16 cellular contexts compared by ENCODE assay signal in genomic region chr1:3681898-3682806, GRCh38. TPM values are rescaled to one million over a fixed set of nuclear protein-coding genes. Genes with fewer than 3 reads are reported as not detected.
A peak's percentile ranks its signal among the peaks of the same experiment; 100 is the strongest.
DNase-seq lines count a peak whose midpoint lies in the region; ATAC-seq lines count a peak whose summit lies in the region.
"Had no signal": no experiment of that assay in that cellular context is flagged by ENCODE, and none has a peak within 500 bp of the region (broad histone marks: within the 10 kb centered on the region; RNA-seq: fewer than 3 reads in every experiment).

No MANE protein-coding gene starts in this region.

- peak overlapping the region in 9 of 11 experiments; percentile 25 to 98 (median 91); a peak in 12 of 22 replicates for H3K9ac ChIP-seq in BLaER1 treated with 17β-estradiol and CSF1 and Interleukin-3, amounts not matched to agents 10 nM and 100 nM
- no peak overlapping the region for H3K9ac ChIP-seq in neuronal stem cell (ENCODE audit: low read depth, low read length, poor library complexity)
- no peak overlapping the region for H3K9ac ChIP-seq in Karpas-422 (ENCODE audit: low read length)

- no peaks in the 10 kb centered on the region for H3K9me3 ChIP-seq in BLaER1 treated with 17β-estradiol and CSF1 and Interleukin-3, amounts not matched to agents 10 nM and 100 nM (replicated peaks in 1 of 11)
- no peaks in the 10 kb centered on the region for H3K9me3 ChIP-seq in T-helper 17 cell (ENCODE audit: control insufficient read depth, low read length, poor library complexity, severe bottlenecking)
- H3K9me3 ChIP-seq in neuronal stem cell (replicated peaks in 1 of 2; ENCODE audit: control insufficient read depth in 2 of 2, insufficient read depth in 1 of 2, low read depth in 1 of 2, low read length in 2 of 2), result no peaks in the 10 kb centered on the region
- no peaks in the 10 kb centered on the region for H3K9me3 ChIP-seq in Karpas-422 (ENCODE audit: low read length)
- H3K9me3 ChIP-seq: Caco-2 had no signal

- H3K4me1 ChIP-seq in BLaER1 treated with 17β-estradiol and CSF1 and Interleukin-3, amounts not matched to agents 10 nM and 100 nM, result peaks cover 49 to 99% (median 97%) of the 10 kb centered on the region in 10 experiments
- H3K4me1 ChIP-seq in neuronal stem cell (ENCODE audit: control insufficient read depth in 2 of 2, insufficient read depth in 1 of 2, low read depth in 1 of 2, low read length in 2 of 2) (peaks cover 0 to 11% of the 10 kb centered on the region in 2 donors), Karpas-422 (ENCODE audit: low read length) (peaks cover 31% of the 10 kb centered on the region)
- H3K4me1 ChIP-seq: Caco-2 had no signal

- H3K36me3 Mint-ChIP-seq in T-helper 17 cell (ENCODE audit: low read depth), result peaks cover 3% of the 10 kb centered on the region

- H4K20me1 ChIP-seq in BLaER1 treated with 17β-estradiol and CSF1 and Interleukin-3, amounts not matched to agents 10 nM and 100 nM, result no peaks in the 10 kb centered on the region
- H4K20me1 ChIP-seq in Karpas-422 (ENCODE audit: insufficient read depth, low read depth, low read length), result no peaks in the 10 kb centered on the region

- H3K23ac ChIP-seq in neuronal stem cell (ENCODE audit: low read depth, low read length, poor library complexity), result peak overlapping the region; percentile 94

- H3K79me2 ChIP-seq in Karpas-422 (ENCODE audit: low read length), result no peaks in the 10 kb centered on the region

- no peak overlapping the region for H4K8ac ChIP-seq in neuronal stem cell (ENCODE audit: low read depth, low read length)

- H3K4me2 ChIP-seq in BLaER1 treated with 17β-estradiol and CSF1 and Interleukin-3, amounts not matched to agents 10 nM and 100 nM, result peak overlapping the region in 10 of 11 experiments; percentile 84 to 97 (median 94); a peak in 19 of 22 replicates
- H3K4me2 ChIP-seq in neuronal stem cell (ENCODE audit: insufficient read depth, low read length, poor library complexity, severe bottlenecking) (no peak overlapping the region), Karpas-422 (ENCODE audit: low read depth, low read length, poor library complexity, severe bottlenecking) (no peak overlapping the region)
- H3K4me2 ChIP-seq: GM23338 had no signal

- peak overlapping the region; percentile 23 for H3K4ac ChIP-seq in neuronal stem cell (ENCODE audit: low read length)

- peak overlapping the region; percentile 97 for H2AK5ac ChIP-seq in neuronal stem cell (ENCODE audit: low read depth, low read length)

- WGBS in neuronal stem cell (ENCODE audit: extremely low coverage in 2 of 2, insufficient read length in 2 of 2, insufficient replicate concordance in 1 of 2), 2 donors, result no CpG with 5 or more reads among the region's 27 CpGs

- DNase-seq in left ventricle myocardium superior (peak; percentile 17), left cardiac atrium (no peak), T-helper 17 cell (no peak), neuronal stem cell (ENCODE audit: low spot score) (no peak), Karpas-422 (no peak)
- DNase-seq: Caco-2; CD4-positive, alpha-beta T cell; DMS153; DMS79; GDM1 had no signal

- intact Hi-C loops in left ventricle myocardium superior (cut with micrococcal nuclease) (no loop called here), left cardiac atrium (cut with DNase I) (no loop called here)

- H3K36me3 ChIP-seq in BLaER1 treated with 17β-estradiol and CSF1 and Interleukin-3, amounts not matched to agents 10 nM and 100 nM, result no peaks in the 10 kb centered on the region
- H3K36me3 ChIP-seq in neuronal stem cell (replicated peaks in 1 of 2; ENCODE audit: control insufficient read depth in 2 of 2, insufficient read depth in 2 of 2, low read length in 2 of 2) (no peaks in the 10 kb centered on the region), Karpas-422 (ENCODE audit: insufficient read depth, low read length) (no peaks in the 10 kb centered on the region)

- H3K9me2 ChIP-seq in Karpas-422 (replicated peaks; ENCODE audit: insufficient read depth, low read length), result no peaks in the 10 kb centered on the region

- H2BK120ac ChIP-seq in neuronal stem cell (ENCODE audit: low read depth, low read length), result peak overlapping the region; percentile 72

- peak overlapping the region; percentile 93 for H2BK5ac ChIP-seq in neuronal stem cell (ENCODE audit: low read length)

- H2AFZ ChIP-seq in neuronal stem cell (ENCODE audit: low read length) (no peak overlapping the region), Karpas-422 (ENCODE audit: low read length) (no peak overlapping the region)
- H2AFZ ChIP-seq: GM23338 had no signal

- H3K14ac ChIP-seq in neuronal stem cell (ENCODE audit: low read length), result peak overlapping the region; percentile 50

- peak overlapping the region; percentile 88 for H2BK12ac ChIP-seq in neuronal stem cell (ENCODE audit: low read length)

- ATAC-seq in left ventricle myocardium superior, result no peak
- ATAC-seq in left cardiac atrium, result no peak
- no peak for ATAC-seq in T-helper 17 cell
- no peak for ATAC-seq in HG03280 (IDR thresholded peaks at IDR 0.05; ENCODE audit: unreplicated experiment)
- ATAC-seq: GM23338, HCT116 had no signal

- H3K79me1 ChIP-seq in neuronal stem cell (ENCODE audit: low read depth, low read length), result peaks cover 2% of the 10 kb centered on the region

- H4K91ac ChIP-seq in neuronal stem cell (ENCODE audit: low read depth, low read length, poor library complexity), result no peak overlapping the region

- peak overlapping the region in 9 of 11 experiments; percentile 97 to 100 (median 99); a peak in 17 of 22 replicates for H3K27ac ChIP-seq in BLaER1 treated with 17β-estradiol and CSF1 and Interleukin-3, amounts not matched to agents 10 nM and 100 nM
- H3K27ac ChIP-seq in neuronal stem cell (replicated peaks; ENCODE audit: low read length) (no peak overlapping the region), Karpas-422 (ENCODE audit: low read length) (no peak overlapping the region)
- H3K27ac ChIP-seq: C4-2B had no signal

- no peaks in the 10 kb centered on the region; a peak in 1 of 22 replicates for H3K27me3 ChIP-seq in BLaER1 treated with 17β-estradiol and CSF1 and Interleukin-3, amounts not matched to agents 10 nM and 100 nM
- H3K27me3 ChIP-seq in neuronal stem cell (ENCODE audit: control insufficient read depth in 3 of 3, insufficient read depth in 3 of 3, low read depth in 1 of 3, low read length in 3 of 3) (peaks cover 0 to 74% (median 16%) of the 10 kb centered on the region in 3 experiments), Karpas-422 (ENCODE audit: low read length) (no peaks in the 10 kb centered on the region)

- peak overlapping the region; percentile 15 for H3K4me3 Mint-ChIP-seq in T-helper 17 cell
- H3K4me3 Mint-ChIP-seq: B cell; CD4-positive, alpha-beta T cell had no signal

- peak overlapping the region; percentile 94 for H3K18ac ChIP-seq in neuronal stem cell (ENCODE audit: low read length)

- peaks cover 8% of the 10 kb centered on the region for H3K4me1 Mint-ChIP-seq in T-helper 17 cell

- H3K27ac Mint-ChIP-seq in T-helper 17 cell, result no peak overlapping the region
- H3K27ac Mint-ChIP-seq: B cell; CD4-positive, alpha-beta T cell; GM23338 had no signal

- no peaks in the 10 kb centered on the region for H3K27me3 Mint-ChIP-seq in T-helper 17 cell

- no peak overlapping the region for H3K4me3 ChIP-seq in BLaER1 treated with 17β-estradiol and CSF1 and Interleukin-3, amounts not matched to agents 10 nM and 100 nM
- no peak overlapping the region for H3K4me3 ChIP-seq in neuronal stem cell (ENCODE audit: low read length in 2 of 2)
- no peak overlapping the region for H3K4me3 ChIP-seq in Karpas-422 (ENCODE audit: low read length)
- H3K4me3 ChIP-seq: GM23338 had no signal

- H2BK15ac ChIP-seq in neuronal stem cell (ENCODE audit: low read length), result peak overlapping the region; percentile 85

RNA-seq across cellular contexts. Expression of gene TP73, which starts 29.8 kb away (rescaled TPM):
- total RNA-seq in left ventricle myocardium superior (0.05 TPM), left cardiac atrium (under 1 TPM in 1 of 2 donors, not detected in 1; 0.06 TPM), T-helper 17 cell (under 1 TPM in 1 of 2 donors, not detected in 1; 0.31 TPM)
- polyA plus RNA-seq in neuronal stem cell (2013, experiment 1 of 2), result 0.18 TPM
- 0.19 TPM for polyA plus RNA-seq in neuronal stem cell (2013, experiment 2 of 2)
- total RNA-seq in Karpas-422 (2014; rRNA removed; shearing (Covaris generic); ENCODE audit: low replicate concordance), result 0.52 and 0.94 TPM in 2 replicates
- total RNA-seq: CD4-positive, alpha-beta T cell had no signal

RNA-seq across cellular contexts. Expression of gene WRAP73, which starts 32.2 kb away (rescaled TPM):
- total RNA-seq in left ventricle myocardium superior (12.5 TPM), left cardiac atrium (10 to 100 TPM; 11.3 to 11.8 TPM), T-helper 17 cell (10 to 100 TPM; 24.8 to 25.9 TPM)
- polyA plus RNA-seq in neuronal stem cell (2013, experiment 1 of 2), result 24.6 TPM
- polyA plus RNA-seq in neuronal stem cell (2013, experiment 2 of 2), result 25.7 TPM
- total RNA-seq in Karpas-422 (2014; rRNA removed; shearing (Covaris generic); ENCODE audit: low replicate concordance), result 37.2 and 46.7 TPM in 2 replicates

RNA-seq across cellular contexts. Expression of gene TPRG1L, which starts 57.3 kb away (rescaled TPM):
- 48.6 TPM for total RNA-seq in left ventricle myocardium superior
- total RNA-seq in left cardiac atrium, result 10 to 100 TPM; 41.3 to 42.6 TPM
- total RNA-seq in T-helper 17 cell, result 10 to 100 TPM; 30.3 to 34.9 TPM
- polyA plus RNA-seq in neuronal stem cell (2013, experiment 1 of 2), result 13.4 TPM
- polyA plus RNA-seq in neuronal stem cell (2013, experiment 2 of 2), result 13.2 TPM
- total RNA-seq in Karpas-422 (2014; rRNA removed; shearing (Covaris generic); ENCODE audit: low replicate concordance), result 10.2 and 14.4 TPM in 2 replicates

Comparison
In these comparisons a context has a peak if more than half of its experiments do, and no peak if none do; other contexts are left out.
1. H3K27ac ChIP-seq: peak in BLaER1 treated with 17β-estradiol and CSF1 and Interleukin-3, amounts not matched to agents 10 nM and 100 nM (9 of 11); none in neuronal stem cell (single experiment) and Karpas-422 (single experiment).
2. H3K4me2 ChIP-seq: peak in BLaER1 treated with 17β-estradiol and CSF1 and Interleukin-3, amounts not matched to agents 10 nM and 100 nM (10 of 11); none in neuronal stem cell (single experiment) and Karpas-422 (single experiment).
3. H3K9ac ChIP-seq: peak in BLaER1 treated with 17β-estradiol and CSF1 and Interleukin-3, amounts not matched to agents 10 nM and 100 nM (9 of 11); none in neuronal stem cell (single experiment) and Karpas-422 (single experiment).